Comparison of ENCODE assay signal across 8 cellular contexts in genomic region chr6:43687437-43688347, GRCh38. TPM values are rescaled to one million over a fixed set of nuclear protein-coding genes. Genes with fewer than 3 reads are reported as not detected.
DNase-seq lines count a peak whose midpoint lies in the region; ATAC-seq, FAIRE-seq and TF ChIP-seq lines count a peak whose summit lies in the region.

Gene MRPS18A (minus strand): TSS chr6:43687791. CDS start chr6:43687779, 12 bp downstream.

- intact Hi-C loops in A673 (cut with micrococcal nuclease; ENCODE audit: unreplicated experiment), result no loop called here

- FAIRE-seq in bronchial epithelial cell (lab: Jason Lieb, UNC), result no peak

- peak within 1 kb of the TSS; percentile 66 for H3K4me3 ChIP-seq in A673 (ENCODE audit: low read depth, low read length, poor library complexity, severe bottlenecking)
- H3K4me3 ChIP-seq in bronchial epithelial cell (ENCODE audit: low read depth, low read length), result peak within 1 kb of the TSS; percentile 71

- H3K9me3 ChIP-seq in A673 (ENCODE audit: low read depth, low read length, poor library complexity, severe bottlenecking), result no peaks in the 10 kb centered on the region

- peak; percentile 87 for ATAC-seq in HG03064 (IDR thresholded peaks at IDR 0.05; ENCODE audit: low read depth, unreplicated experiment)
- ATAC-seq in WTC11, result peak; percentile 98

- no TSS peak for BruUV-seq in A673 (replicated peaks; lab: Mats Ljungman, UMichigan)

- POLR2A ChIA-PET in A673 (lab: Charles Lee; ENCODE audit: low non-redundant PET), result no interaction called here
- POLR2A ChIA-PET in WTC11 (lab: Charles Lee), result interaction anchor here (0.9 kb wide), 1 partner anchor 18 kb away, joined by 3 read pairs; no protein-coding TSS in a partner anchor

- H3K36me3 Mint-ChIP-seq in WTC11, result no peaks in the 10 kb centered on the region; the same call in 1 of the 2 replicates

- H3K4me3 Mint-ChIP-seq in WTC11, result peak within 1 kb of the TSS; percentile 95

- CTCF ChIA-PET in A673 (lab: Charles Lee) (no interaction called here), WTC11 (lab: Charles Lee) (interaction anchor here (0.5 to 1.7 kb wide), 7 partner anchors 21 to 391 kb away, joined by 3 to 8 read pairs (median 5); partner anchors contain the start of gene VEGFA)

- H3K27me3 ChIP-seq in A673 (replicated peaks; ENCODE audit: insufficient read depth, low read depth, low read length, poor library complexity) (no peaks in the 10 kb centered on the region), bronchial epithelial cell (ENCODE audit: control insufficient read depth, insufficient read depth, low read length) (no peaks in the 10 kb centered on the region)

- peak within 1 kb of the TSS; percentile 69 for H3K27ac ChIP-seq in A673 (ENCODE audit: low read depth, low read length, poor library complexity, severe bottlenecking)

- no peaks in the 10 kb centered on the region for H3K36me3 ChIP-seq in A673 (ENCODE audit: insufficient read depth, low read length, poor library complexity, severe bottlenecking)
- H3K36me3 ChIP-seq in bronchial epithelial cell (ENCODE audit: control insufficient read depth, insufficient read depth, low read length), result peaks cover 2% of the 10 kb centered on the region

- peaks cover 10% of the 10 kb centered on the region for H3K4me1 ChIP-seq in A673 (ENCODE audit: insufficient read depth, low read length, poor library complexity, severe bottlenecking)

- no peaks in the 10 kb centered on the region for H3K27me3 Mint-ChIP-seq in WTC11 (ENCODE audit: low read depth)

- no peaks in the 10 kb centered on the region for H3K9me3 Mint-ChIP-seq in WTC11

- DNase-seq in A673 (ENCODE audit: low spot score) (peak; percentile 72), NCI-H2196 treated with DMSO at 0.1 percent for 48 hours (lab: John Stamatoyannopoulos, UW; ENCODE audit: unreplicated experiment) (peak; percentile 85), WTC11 (ENCODE audit: low spot score) (peak; percentile 84), bronchial epithelial cell (ENCODE audit: low read depth) (peak; percentile 70), inferior parietal cortex (ENCODE audit: extremely low spot score) (peak; percentile 91)
- peak; percentile 61 to 81 for DNase-seq in stimulated activated CD4-positive, alpha-beta T cell treated with anti-CD3 and anti-CD28 coated beads, Interleukin-12 subunit alpha, Interleukin-12 subunit beta, amount 100 ng/mL, for 24 hours (ENCODE audit: low read depth in 2 of 2)

- TF ChIP-seq CTCF in A673 (conservative IDR thresholded peaks at IDR 0.05; ENCODE audit: low read depth, low read length) (no peak), WTC11 (IDR thresholded peaks at IDR 0.05) (no peak), bronchial epithelial cell (IDR thresholded peaks at IDR 0.05; ENCODE audit: insufficient read depth, low read length, severe bottlenecking) (no peak)

- peak; percentile 74 for TF ChIP-seq POLR2A in GM18526 (IDR thresholded peaks at IDR 0.05; ENCODE audit: extremely low read depth, insufficient read length)

- H3K4me1 Mint-ChIP-seq in WTC11, result peaks cover 24% of the 10 kb centered on the region

- H3K27ac Mint-ChIP-seq in WTC11, result peak within 1 kb of the TSS; percentile 66

TF ChIP-seq in WTC11, 78 proteins besides CTCF, POLR2A, EP300 and RAD21 (continues in another document):
- TF ChIP-seq GABPB1 (CRISPR knock-in tag; IDR thresholded peaks at IDR 0.05) (peak; percentile 52; the same call in 1 of the 2 replicates), AFF4 (CRISPR knock-in tag; IDR thresholded peaks at IDR 0.05; ENCODE audit: borderline replicate concordance) (no peak), MXD4 (CRISPR knock-in tag; IDR thresholded peaks at IDR 0.05; ENCODE audit: borderline replicate concordance) (no peak), NFE2L1 (CRISPR knock-in tag; IDR thresholded peaks at IDR 0.05) (0 out of 2 replicates have a peak, but pooled peaks have one; percentile 12), NFYB (CRISPR knock-in tag; conservative IDR thresholded peaks at IDR 0.05; ENCODE audit: low read depth) (0 out of 2 replicates have a peak, but pooled peaks have one; percentile 14), ETV6 (CRISPR knock-in tag; IDR thresholded peaks at IDR 0.05) (peak; percentile 75; the same call in 1 of the 2 replicates), NR2C2 (CRISPR knock-in tag; IDR thresholded peaks at IDR 0.05) (peak; percentile 82), ZNF512 (CRISPR knock-in tag; IDR thresholded peaks at IDR 0.05; ENCODE audit: borderline replicate concordance) (no peak), TEAD1 (CRISPR knock-in tag; IDR thresholded peaks at IDR 0.05) (0 out of 2 replicates have a peak, but pooled peaks have one; percentile 51), SP1 (CRISPR knock-in tag; conservative IDR thresholded peaks at IDR 0.05) (peak; percentile 48; the same call in 1 of the 2 replicates), FOXP1 (CRISPR knock-in tag; IDR thresholded peaks at IDR 0.05; ENCODE audit: borderline replicate concordance) (peak; percentile 70; the same call in 1 of the 2 replicates), IRF1 (CRISPR knock-in tag; IDR thresholded peaks at IDR 0.05) (no peak), E2F5 (CRISPR knock-in tag; IDR thresholded peaks at IDR 0.05) (0 out of 2 replicates have a peak, but pooled peaks have one; percentile 40)
- TF ChIP-seq, protein P1, sequence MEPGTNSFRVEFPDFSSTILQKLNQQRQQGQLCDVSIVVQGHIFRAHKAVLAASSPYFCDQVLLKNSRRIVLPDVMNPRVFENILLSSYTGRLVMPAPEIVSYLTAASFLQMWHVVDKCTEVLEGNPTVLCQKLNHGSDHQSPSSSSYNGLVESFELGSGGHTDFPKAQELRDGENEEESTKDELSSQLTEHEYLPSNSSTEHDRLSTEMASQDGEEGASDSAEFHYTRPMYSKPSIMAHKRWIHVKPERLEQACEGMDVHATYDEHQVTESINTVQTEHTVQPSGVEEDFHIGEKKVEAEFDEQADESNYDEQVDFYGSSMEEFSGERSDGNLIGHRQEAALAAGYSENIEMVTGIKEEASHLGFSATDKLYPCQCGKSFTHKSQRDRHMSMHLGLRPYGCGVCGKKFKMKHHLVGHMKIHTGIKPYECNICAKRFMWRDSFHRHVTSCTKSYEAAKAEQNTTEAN (CRISPR knock-in tag; IDR thresholded peaks at IDR 0.05), result 0 out of 2 replicates have a peak, but pooled peaks have one; percentile 30

RNA-seq across cellular contexts. Expression of gene MRPS18A, which starts in this region (rescaled TPM):
- 64.6 and 69.1 TPM in 2 replicates for total RNA-seq in A673 (2021)
- 58.6 to 61.6 TPM (median 59.1 TPM) in 3 replicates for total RNA-seq in WTC11 (2021)
- total RNA-seq in bronchial epithelial cell, result 79.5 and 94.3 TPM in 2 replicates

Comparison
In these comparisons a context has a peak if more than half of its experiments do, and no peak if none do; other contexts are left out.
1. Peak in every context shown above with its lines: DNase-seq, ATAC-seq, H3K4me3 ChIP-seq and H3K27ac ChIP-seq.